ENCODE assay signal across 8 cellular contexts in the genomic region with DNA sequence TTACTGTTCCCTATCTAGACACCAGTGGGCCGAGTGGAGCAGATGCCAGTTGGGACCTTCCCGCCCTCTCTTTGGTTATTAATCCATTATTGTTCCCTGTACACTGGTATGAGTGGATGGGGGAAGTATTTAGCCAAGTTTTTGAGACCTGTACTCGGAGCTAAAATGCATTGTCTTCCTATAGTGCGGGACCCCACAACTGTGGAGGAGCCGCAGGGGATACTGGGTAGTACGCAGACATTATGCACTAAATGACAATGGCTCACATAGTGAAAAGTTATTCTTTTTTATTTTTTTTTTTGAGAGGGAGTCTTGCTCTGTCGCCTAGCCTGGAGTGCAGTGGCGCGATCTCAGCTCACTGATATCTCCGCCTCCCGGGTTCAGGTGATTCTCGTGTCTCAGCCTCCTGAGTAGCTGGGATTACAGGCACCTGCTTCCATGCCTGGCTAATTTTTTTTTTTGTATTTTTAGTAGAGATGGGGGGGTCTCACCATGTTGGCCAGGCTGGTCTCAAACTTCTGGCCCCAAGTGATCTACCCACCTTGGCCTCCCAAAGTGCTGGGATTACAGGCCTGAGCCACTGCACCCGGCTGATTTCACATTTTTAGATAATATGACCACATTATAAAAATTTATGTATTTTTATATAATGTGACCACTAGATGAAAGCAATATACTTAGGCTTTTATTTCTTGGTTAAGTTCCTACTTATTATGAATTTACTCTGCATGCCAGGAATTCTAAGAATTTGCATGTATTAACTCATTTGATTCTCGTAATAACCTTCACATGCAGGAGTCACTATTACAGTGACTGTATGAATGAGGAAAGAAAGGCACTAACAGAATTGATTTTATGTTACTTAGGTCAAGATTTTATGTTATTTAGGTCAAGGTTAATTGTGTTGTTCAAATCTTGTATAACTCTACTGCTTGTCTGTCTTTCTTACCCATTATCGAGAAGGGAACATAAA. TPM values are rescaled to one million over a fixed set of nuclear protein-coding genes. Genes with fewer than 3 reads are reported as not detected.
DNase-seq lines count a peak whose midpoint lies in the region; TF ChIP-seq lines count a peak whose summit lies in the region.

No MANE protein-coding gene starts in this region.

- H3K4me3 ChIP-seq in Loucy (ENCODE audit: low read length, poor library complexity, severe bottlenecking) = peak overlapping the region; percentile 96
- H3K4me3 ChIP-seq in epithelial cell of proximal tubule (ENCODE audit: low read depth, low read length) = peak overlapping the region; percentile 59
- peak overlapping the region; percentile 84 for H3K4me3 ChIP-seq in thymus (ENCODE audit: low read length)

- peak overlapping the region; percentile 82 for H3K4me2 ChIP-seq in Loucy (ENCODE audit: low read depth, low read length, poor library complexity, severe bottlenecking)

- H3K36me3 ChIP-seq in Loucy (ENCODE audit: insufficient read depth, low read length) (no peaks in the 10 kb centered on the region), thymus (ENCODE audit: control insufficient read depth, insufficient read depth) (no peaks in the 10 kb centered on the region)

- H2AFZ ChIP-seq in Loucy (ENCODE audit: low read length) = peak overlapping the region; percentile 25

- H3K9me3 ChIP-seq in Loucy (ENCODE audit: insufficient read depth, low read depth, low read length) (no peaks in the 10 kb centered on the region), thymus (ENCODE audit: control insufficient read depth) (no peaks in the 10 kb centered on the region)

- DNase-seq in activated naive CD4-positive, alpha-beta T cell treated with Interleukin-2 at 50 U/mL for 16 hours = peak; percentile 12
- DNase-seq in activated naive CD4-positive, alpha-beta T cell (lab: John Stamatoyannopoulos, UW) = no peak
- DNase-seq in epithelial cell of proximal tubule (ENCODE audit: low read depth) (no peak), NCI-H1694 (lab: John Stamatoyannopoulos, UW) (no peak), NCI-H524 treated with DMSO at 0.1 percent for 48 hours (lab: John Stamatoyannopoulos, UW) (no peak), germinal center (ENCODE audit: low spot score) (no peak)

- H3K4me1 ChIP-seq in Loucy (ENCODE audit: insufficient read depth, low read length, poor library complexity, severe bottlenecking) = peaks cover 44% of the 10 kb centered on the region
- peaks cover 21% of the 10 kb centered on the region for H3K4me1 ChIP-seq in thymus (ENCODE audit: control insufficient read depth, insufficient read depth, low read length)

- 28% methylated on average over 15 of the region's 15 CpGs for WGBS in thymus

- H3K27me3 ChIP-seq in Loucy (ENCODE audit: insufficient read depth, low read length, poor library complexity, severe bottlenecking) (no peaks in the 10 kb centered on the region), thymus (ENCODE audit: control insufficient read depth, insufficient read depth) (no peaks in the 10 kb centered on the region)

- no peak for TF ChIP-seq CTCF in Loucy (conservative IDR thresholded peaks at IDR 0.05; ENCODE audit: low read length)
- no peak for TF ChIP-seq CTCF in epithelial cell of proximal tubule (conservative IDR thresholded peaks at IDR 0.05; ENCODE audit: low read depth, low read length)

- H3F3A ChIP-seq in Loucy (ENCODE audit: low read depth) = no peaks in the 10 kb centered on the region

- peaks cover 49% of the 10 kb centered on the region for H3K79me2 ChIP-seq in Loucy (ENCODE audit: insufficient read depth, low read length)

- peak overlapping the region; percentile 93 for H3K27ac ChIP-seq in thymus (ENCODE audit: low read depth)

- H3K9me2 ChIP-seq in Loucy (replicated peaks; ENCODE audit: low read depth, low read length) = no peaks in the 10 kb centered on the region

- H3K9ac ChIP-seq in Loucy (ENCODE audit: low read depth, low read length, poor library complexity, severe bottlenecking) = peak overlapping the region; percentile 87

- peaks cover 26% of the 10 kb centered on the region for H4K20me1 ChIP-seq in Loucy (ENCODE audit: insufficient read depth, low read length, poor library complexity, severe bottlenecking)

RNA-seq across cellular contexts. Expression of a gene that starts 25.9 kb away (rescaled TPM):
- 8.2 and 9.9 TPM in 2 replicates for total RNA-seq in epithelial cell of proximal tubule
- polyA plus RNA-seq in thymus = 41.1 TPM

RNA-seq across cellular contexts. Expression of a gene that starts 51.5 kb away (rescaled TPM):
- total RNA-seq in epithelial cell of proximal tubule = 1.1 and 3.8 TPM in 2 replicates
- polyA plus RNA-seq in thymus = 7.7 TPM
